ENCODE assay signal across 24 cellular contexts in genomic region chr2:216839626-216840132, GRCh38. TPM values are rescaled to one million over a fixed set of nuclear protein-coding genes. Genes with fewer than 3 reads are reported as not detected.
"Had no signal": no experiment of that assay in that cellular context is flagged by ENCODE, and none has a peak within 500 bp of the region (broad histone marks: within the 10 kb centered on the region; RNA-seq: fewer than 3 reads in every experiment).

No MANE protein-coding gene starts in this region.

- DNase-seq: activated CD4-positive, alpha-beta T cell treated with anti-CD3 and anti-CD28 coated beads for 1 hour; activated CD4-positive, alpha-beta T cell treated with anti-CD3 and anti-CD28 coated beads, Interleukin-2, amount 50 U/mL, for 1 hour; activated CD8-positive, alpha-beta T cell treated with anti-CD3 and anti-CD28 coated beads, Interleukin-2, amount 10 ng/mL, durations not matched to agents 7 days and 5 days; aorta; brain microvascular endothelial cell; effector memory CD4-positive, alpha-beta T cell; foreskin melanocyte; immature natural killer cell; left lung; naive thymus-derived CD8-positive, alpha-beta T cell; spleen; stimulated activated CD4-positive, alpha-beta T cell treated with anti-CD3 and anti-CD28 coated beads, Interleukin-4, amount 100 ng/mL, for 1 hour; stimulated activated naive CD4-positive, alpha-beta T cell; upper lobe of left lung; WERI-Rb-1 had no signal

- ATAC-seq: activated CD8-positive, alpha-beta T cell treated with anti-CD3 and anti-CD28 coated beads, Interleukin-2, amount 10 ng/mL, durations not matched to agents 7 days and 5 days; activated naive CD4-positive, alpha-beta T cell treated with anti-CD3 and anti-CD28 coated beads, Interleukin-2, amount 50 U/mL, for 72 hours; left lung; naive thymus-derived CD8-positive, alpha-beta T cell had no signal

- H3K4me3 Mint-ChIP-seq: activated CD8-positive, alpha-beta T cell treated with anti-CD3 and anti-CD28 coated beads, Interleukin-2, amount 10 ng/mL, durations not matched to agents 7 days and 5 days; immature natural killer cell; naive thymus-derived CD8-positive, alpha-beta T cell had no signal

- H3K36me3 Mint-ChIP-seq: activated naive CD4-positive, alpha-beta T cell treated with anti-CD3 and anti-CD28 coated beads, Interleukin-2, amount 50 U/mL, for 72 hours; immature natural killer cell; naive thymus-derived CD8-positive, alpha-beta T cell had no signal

- H3K27ac Mint-ChIP-seq: activated CD8-positive, alpha-beta T cell treated with anti-CD3 and anti-CD28 coated beads, Interleukin-2, amount 10 ng/mL, durations not matched to agents 7 days and 5 days; activated naive CD4-positive, alpha-beta T cell treated with anti-CD3 and anti-CD28 coated beads, Interleukin-2, amount 50 U/mL, for 72 hours; immature natural killer cell; naive thymus-derived CD8-positive, alpha-beta T cell; progenitor cell of endocrine pancreas had no signal

- H3K4me1 Mint-ChIP-seq: immature natural killer cell had no signal

RNA-seq across cellular contexts. Expression of gene TNP1, which starts 20.2 kb away (rescaled TPM):
- total RNA-seq: activated CD8-positive, alpha-beta T cell treated with anti-CD3 and anti-CD28 coated beads, Interleukin-2, amount 10 ng/mL, durations not matched to agents 7 days and 5 days; activated naive CD4-positive, alpha-beta T cell treated with anti-CD3 and anti-CD28 coated beads, Interleukin-2, amount 50 U/mL, for 72 hours; aorta; dermis microvascular lymphatic vessel endothelial cell; hepatocyte; kidney epithelial cell; left lung; lung microvascular endothelial cell; naive thymus-derived CD8-positive, alpha-beta T cell; osteocyte; spleen; T-helper 2 cell treated with Interferon-gamma antibody and Interleukin-4, amounts not matched to agents 100 ng/mL and 5 ng/mL, for 36 hours; thoracic aorta; upper lobe of left lung had no signal
